In the genomic region with DNA sequence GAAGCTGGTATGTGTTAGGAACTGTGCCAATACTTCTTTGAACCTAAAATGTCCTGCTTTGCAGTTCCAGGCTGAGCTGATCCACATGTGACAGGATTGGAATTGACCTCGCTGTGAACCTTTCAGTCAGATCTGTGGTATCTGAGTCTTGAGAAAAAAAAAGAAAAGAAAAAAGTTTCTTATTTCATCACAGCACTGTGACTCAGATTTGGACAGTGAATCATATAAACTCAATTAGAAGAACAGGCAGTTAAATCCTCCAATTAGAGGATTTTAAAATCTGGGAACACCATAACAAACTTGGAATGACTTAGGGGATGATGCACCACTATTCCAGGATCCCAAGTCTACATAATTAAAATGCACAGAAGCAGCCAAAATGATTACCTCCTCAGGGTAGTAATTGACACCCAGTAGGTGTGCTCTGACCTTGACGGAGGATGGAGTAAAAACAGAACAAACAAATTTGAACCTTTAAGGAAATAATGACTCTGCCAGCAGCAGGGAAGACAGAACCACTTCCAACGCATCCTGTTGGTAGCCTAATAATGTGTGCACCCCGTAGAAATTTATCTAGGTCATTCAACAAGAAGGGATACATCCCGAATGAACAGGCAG, we compare ENCODE assay signal across 8 cellular contexts. TPM values are rescaled to one million over a fixed set of nuclear protein-coding genes. Genes with fewer than 3 reads are reported as not detected.
DNase-seq lines count a peak whose midpoint lies in the region; ATAC-seq and TF ChIP-seq lines count a peak whose summit lies in the region.

No MANE protein-coding gene starts in this region.

- DNase-seq in Daoy (ENCODE audit: low read depth) (peak; percentile 87), NCI-H446 treated with DMSO at 0.1 percent for 48 hours (lab: John Stamatoyannopoulos, UW) (peak; percentile 87), dermis blood vessel endothelial cell (peak; percentile 90), osteoblast (ENCODE audit: insufficient read length, low spot score, missing footprints) (peak; percentile 78), GOT3 (lab: John Stamatoyannopoulos, UW) (no peak), stomach (no peak)
- no peak for DNase-seq in activated CD4-positive, alpha-beta T cell treated with anti-CD3 and anti-CD28 coated beads for 1 hour

- no peak overlapping the region for H2AFZ ChIP-seq in osteoblast (ENCODE audit: low read length)

- H3K27me3 ChIP-seq in osteoblast (ENCODE audit: insufficient read depth, low read length) (no peaks in the 10 kb centered on the region), stomach (no peaks in the 10 kb centered on the region)

- intact Hi-C loops in stomach (cut with DNase I; ENCODE audit: low total_unique reads), result no loop called here

- H3K79me2 ChIP-seq in osteoblast (ENCODE audit: insufficient read depth, low read length), result no peaks in the 10 kb centered on the region

- ATAC-seq in GM21447 (IDR thresholded peaks at IDR 0.05; ENCODE audit: unreplicated experiment), result no peak

- TF ChIP-seq POLR2A in stomach (IDR thresholded peaks at IDR 0.05), result no peak

- TF ChIP-seq EP300 in stomach (IDR thresholded peaks at IDR 0.05), result no peak

- H3K4me1 ChIP-seq in osteoblast (ENCODE audit: insufficient read depth, low read length) (peaks cover 27% of the 10 kb centered on the region), stomach (peaks cover 0 to 24% (median 13%) of the 10 kb centered on the region in 4 donors)

- H3K36me3 ChIP-seq in osteoblast (ENCODE audit: insufficient read depth, low read length) (no peaks in the 10 kb centered on the region), stomach (no peaks in the 10 kb centered on the region)

- H3K4me2 ChIP-seq in osteoblast (ENCODE audit: insufficient read depth, low read length), result peak overlapping the region; percentile 14

- H3K4me3 ChIP-seq in osteoblast (ENCODE audit: insufficient read depth, low read length) (no peak overlapping the region), stomach (no peak overlapping the region)

- H3K9me3 ChIP-seq in osteoblast (ENCODE audit: low read depth, low read length), result no peaks in the 10 kb centered on the region
- no peaks in the 10 kb centered on the region for H3K9me3 ChIP-seq in stomach

- H4K20me1 ChIP-seq in osteoblast (ENCODE audit: insufficient read depth, low read length), result no peaks in the 10 kb centered on the region

- TF ChIP-seq CTCF in osteoblast (IDR thresholded peaks at IDR 0.05; ENCODE audit: extremely low read depth, low read depth, low read length) (no peak), stomach (IDR thresholded peaks at IDR 0.05) (no peak)

- H3K27ac ChIP-seq in osteoblast (ENCODE audit: low read depth, low read length) (peak overlapping the region; percentile 64), stomach (peak overlapping the region in 2 of 5 donors; percentile 18 to 50)

- WGBS in stomach, 5 donors, result 49 to 68% (median 54%) methylated on average over 5 of the region's 5 CpGs

RNA-seq across cellular contexts. Expression of a gene that starts 57.8 kb away (rescaled TPM):
- 54.9 and 60.0 TPM in 2 replicates for total RNA-seq in Daoy (2014; rRNA removed; shearing (Covaris generic))
- total RNA-seq in dermis blood vessel endothelial cell (204 and 257 TPM in 2 replicates), osteoblast (138 and 149 TPM in 2 replicates), stomach (10 to 100 TPM; 20.5 to 62.4 (median 41.4) TPM)
- 10 to 100 TPM in 2 of 3 donors, 1 to 10 TPM in 1; 5.1 to 20.7 (median 18.8) TPM for polyA plus RNA-seq in stomach

Comparison
In these comparisons a context has a peak if more than half of its experiments do, and no peak if none do; other contexts are left out.
1. DNase-seq: peak in Daoy (single experiment), NCI-H446 treated with DMSO at 0.1 percent for 48 hours (single experiment), dermis blood vessel endothelial cell (single experiment) and osteoblast (single experiment); none in GOT3 (single experiment), activated CD4-positive, alpha-beta T cell treated with anti-CD3 and anti-CD28 coated beads for 1 hour (single experiment) and stomach (single experiment).